Comparison of ENCODE assay signal across 9 cellular contexts in genomic region chrX:153635788-153636668, GRCh38. TPM values are rescaled to one million over a fixed set of nuclear protein-coding genes. Genes with fewer than 3 reads are reported as not detected.
DNase-seq lines count a peak whose midpoint lies in the region; ATAC-seq and TF ChIP-seq lines count a peak whose summit lies in the region.
"Had no signal": no experiment of that assay in that cellular context is flagged by ENCODE, and none has a peak within 500 bp of the region (broad histone marks: within the 10 kb centered on the region; RNA-seq: fewer than 3 reads in every experiment).

No MANE protein-coding gene starts in this region.

- no peak overlapping the region for H3K27ac Mint-ChIP-seq in chondrocyte (ENCODE audit: unreplicated experiment)
- H3K27ac Mint-ChIP-seq: dendritic cell treated with granulocyte-macrophage colony-stimulating factor and Interleukin-4, amounts not matched to agents 40 ng/mL and 50 ng/mL, for 4 days had no signal

- H3K36me3 Mint-ChIP-seq in chondrocyte (ENCODE audit: low read depth): peaks cover 2% of the 10 kb centered on the region

- peaks cover 13% of the 10 kb centered on the region for H3K9me3 Mint-ChIP-seq in chondrocyte (ENCODE audit: low read depth)
- H3K9me3 Mint-ChIP-seq: dendritic cell treated with granulocyte-macrophage colony-stimulating factor and Interleukin-4, amounts not matched to agents 40 ng/mL and 50 ng/mL, for 4 days had no signal

- intact Hi-C loops in sciatic nerve (cut with DNase I): no loop called here

- no peak overlapping the region for H3K4me3 Mint-ChIP-seq in chondrocyte (ENCODE audit: unreplicated experiment)
- H3K4me3 Mint-ChIP-seq: dendritic cell treated with granulocyte-macrophage colony-stimulating factor and Interleukin-4, amounts not matched to agents 40 ng/mL and 50 ng/mL, for 4 days had no signal

- ATAC-seq in sciatic nerve: no peak

- TF ChIP-seq CTCF in chondrocyte (IDR thresholded peaks at IDR 0.05): peak; percentile 67

- no peaks in the 10 kb centered on the region for H3K4me1 Mint-ChIP-seq in chondrocyte (ENCODE audit: low read depth)

- peaks cover 2% of the 10 kb centered on the region for H3K27me3 Mint-ChIP-seq in chondrocyte (ENCODE audit: low read depth)

- peak; percentile 37 for DNase-seq in A172 (ENCODE audit: low spot score)
- DNase-seq in EL: peak; percentile 30
- DNase-seq in NCI-H446 treated with DMSO at 0.1 percent for 48 hours (lab: John Stamatoyannopoulos, UW): peak; percentile 37
- peak; percentile 79 for DNase-seq in chondrocyte (ENCODE audit: low spot score)
- DNase-seq in sciatic nerve (ENCODE audit: low spot score): peak; percentile 49
- DNase-seq in AG08396 (ENCODE audit: low spot score): no peak
- DNase-seq in activated gamma-delta T cell treated with Interleukin-2 at 50 U/mL for 16 hours: no peak
- DNase-seq in NCI-H1930 (lab: John Stamatoyannopoulos, UW): no peak

RNA-seq across cellular contexts. Expression of gene DUSP9, which starts 11.0 kb away (rescaled TPM):
- total RNA-seq in A172 (2014; rRNA removed; shearing (Covaris generic)): 9.0 and 9.3 TPM in 2 replicates
- total RNA-seq in chondrocyte: 0.13 to 0.77 TPM in 2 of 3 replicates, not detected in the other
- total RNA-seq in sciatic nerve: 0.13 TPM

RNA-seq across cellular contexts. Expression of gene CCNQ, which starts 37.1 kb away (rescaled TPM):
- total RNA-seq in A172 (2014; rRNA removed; shearing (Covaris generic)): 74.2 and 87.9 TPM in 2 replicates
- total RNA-seq in chondrocyte: 17.2 to 21.9 TPM (median 17.7 TPM) in 3 replicates
- 11.9 TPM for total RNA-seq in sciatic nerve

RNA-seq across cellular contexts. Expression of gene PNCK, which starts 37.6 kb away (rescaled TPM):
- 0.48 and 2.7 TPM in 2 replicates for total RNA-seq in A172 (2014; rRNA removed; shearing (Covaris generic))
- total RNA-seq in chondrocyte (3.2 to 3.8 TPM (median 3.5 TPM) in 3 replicates), sciatic nerve (1.6 TPM)

RNA-seq across cellular contexts. Expression of gene SLC6A8, which starts 51.7 kb away (rescaled TPM):
- 17.1 and 25.6 TPM in 2 replicates for total RNA-seq in A172 (2014; rRNA removed; shearing (Covaris generic))
- total RNA-seq in chondrocyte (47.6 to 71.1 TPM (median 70.6 TPM) in 3 replicates), sciatic nerve (23.2 TPM)

Comparison
In these comparisons a context has a peak if more than half of its experiments do, and no peak if none do; other contexts are left out.
1. DNase-seq: peak in A172 (single experiment), EL (single experiment), NCI-H446 treated with DMSO at 0.1 percent for 48 hours (single experiment), chondrocyte (single experiment) and sciatic nerve (single experiment); none in AG08396 (single experiment), activated gamma-delta T cell treated with Interleukin-2 at 50 U/mL for 16 hours (single experiment) and NCI-H1930 (0 of 2).